ENCODE assay signal across 34 cellular contexts in the genomic region with DNA sequence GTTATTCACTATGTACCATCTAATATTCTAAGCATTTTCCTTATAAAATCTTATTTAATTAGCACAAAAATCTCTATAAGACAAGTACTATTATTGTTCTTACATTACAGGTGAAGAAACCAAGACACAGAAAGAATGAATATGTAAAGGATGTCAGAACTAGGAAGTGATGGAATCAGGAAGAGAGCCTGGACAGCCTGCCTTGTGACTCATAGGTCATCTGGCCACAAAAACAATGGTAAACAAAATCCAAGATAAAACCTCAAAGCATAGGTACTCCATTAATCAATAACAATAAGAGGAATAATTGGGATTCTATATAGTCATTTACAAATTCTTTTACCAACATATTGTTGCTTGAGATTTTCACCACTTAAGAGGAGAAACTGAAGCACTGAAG.
"Had no signal": no experiment of that assay in that cellular context is flagged by ENCODE, and none has a peak within 500 bp of the region (broad histone marks: within the 10 kb centered on the region; RNA-seq: fewer than 3 reads in every experiment).

No MANE protein-coding gene starts in this region.

- H3K27me3 ChIP-seq: body of pancreas, breast epithelium had no signal

- H3K9me3 ChIP-seq: body of pancreas, breast epithelium had no signal

- H3K36me3 ChIP-seq: breast epithelium had no signal

- H3K27ac ChIP-seq: body of pancreas, breast epithelium, PC-9, RWPE1, VCaP had no signal

- H3K4me3 ChIP-seq: body of pancreas, breast epithelium, K562, PC-9 had no signal

- ATAC-seq: activated T-cell treated with anti-CD3 and anti-CD28 coated beads, Interleukin-2, amount 50 U/mL, for 72 hours; activated T-helper 17 cell treated with anti-CD3 and anti-CD28 coated beads, Interleukin-2, amount 50 U/mL, for 72 hours; body of pancreas; K562; Right ventricle myocardium inferior; SK-N-SH treated with all-trans-retinoic acid at 6 μM for 48 hours had no signal

- H3K4me1 ChIP-seq: body of pancreas, breast epithelium had no signal

- DNase-seq: activated CD4-positive, alpha-beta memory T cell treated with anti-CD3 and anti-CD28 coated beads, Interleukin-2, amount 10 ng/mL, durations not matched to agents 7 days and 5 days; activated CD4-positive, alpha-beta T cell treated with anti-CD3 and anti-CD28 coated beads for 1 hour; activated CD4-positive, alpha-beta T cell treated with anti-CD3 and anti-CD28 coated beads for 48 hours; activated CD4-positive, CD25-positive, alpha-beta regulatory T cell; activated effector memory CD4-positive, alpha-beta T cell treated with anti-CD3 and anti-CD28 coated beads, Interleukin-2, amount 50 U/mL, for 16 hours; activated naive CD4-positive, alpha-beta T cell; activated naive CD4-positive, alpha-beta T cell treated with anti-CD3 and anti-CD28 coated beads, Interleukin-2, amount 50 U/mL, for 16 hours; activated naive CD8-positive, alpha-beta T cell treated with anti-CD3 and anti-CD28 coated beads for 36 hours; activated T-cell treated with anti-CD3 and anti-CD28 coated beads, Interleukin-2, amount 50 U/mL, for 1 hour; activated T-cell treated with anti-CD3 and anti-CD28 coated beads, Interleukin-2, amount 50 U/mL, for 72 hours; body of pancreas; caudate nucleus; cerebellar nuclear complex; NCI-H1105; NCI-H1417 treated with DMSO at 0.1 percent for 48 hours; NCI-H187 treated with DMSO at 0.1 percent for 48 hours; NCI-H2081; NCI-H226; NCI-H446 treated with DMSO at 0.1 percent for 48 hours; NCI-H524; NCI-H69; NCI-H82; PC-9; SIG-M5; T-helper 1 cell; T-helper 2 cell; T-helper 9 cell had no signal
